Comparison of ENCODE assay signal across 8 cellular contexts in the genomic region with DNA sequence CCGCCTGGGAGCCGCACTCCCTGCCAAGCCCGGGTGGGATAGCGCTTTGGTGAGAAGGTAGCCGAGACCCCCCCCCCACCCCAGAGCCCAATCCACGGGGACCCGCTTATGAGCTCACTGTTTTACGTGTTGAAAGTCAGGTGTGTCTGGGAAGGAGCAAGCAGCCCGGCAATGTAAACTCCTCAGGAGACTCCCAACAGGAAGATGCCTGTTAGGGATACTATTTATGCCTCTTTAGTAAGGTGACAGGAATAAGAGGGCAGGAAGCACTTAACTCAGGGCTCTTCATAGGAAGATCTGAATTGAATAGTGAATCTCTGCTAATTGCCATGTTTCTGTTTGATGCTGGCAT. TPM values are rescaled to one million over a fixed set of nuclear protein-coding genes. Genes with fewer than 3 reads are reported as not detected.
DNase-seq lines count a peak whose midpoint lies in the region; ATAC-seq and TF ChIP-seq lines count a peak whose summit lies in the region.

No MANE protein-coding gene starts in this region.

- H3K79me2 ChIP-seq in H9 (ENCODE audit: insufficient read depth, low read length) (no peaks in the 10 kb centered on the region), SK-N-SH (ENCODE audit: insufficient read depth) (peaks cover 58% of the 10 kb centered on the region)

- H2AFZ ChIP-seq in H9 (ENCODE audit: low read length) (no peak overlapping the region), SK-N-SH (ENCODE audit: low read depth) (peak overlapping the region; percentile 57)

- H3K27me3 Mint-ChIP-seq in H9 (ENCODE audit: low read depth) = peaks cover 53% of the 10 kb centered on the region
- H3K27me3 Mint-ChIP-seq in CD4-positive, alpha-beta T cell = peaks cover 47% of the 10 kb centered on the region

- peaks cover 27% of the 10 kb centered on the region for H3F3A ChIP-seq in SK-N-SH (replicated peaks; ENCODE audit: insufficient read depth)

- no peak overlapping the region for H2BK120ac ChIP-seq in H9 (ENCODE audit: low read depth, low read length, poor library complexity, severe bottlenecking)

- ATAC-seq in CD4-positive, alpha-beta T cell (ENCODE audit: poor library complexity) = no peak
- no peak for ATAC-seq in HG03378 (IDR thresholded peaks at IDR 0.05; ENCODE audit: unreplicated experiment)

- H3K4ac ChIP-seq in H9 (ENCODE audit: low read depth, low read length) = no peak overlapping the region

- H3K9me3 ChIP-seq in H9 (ENCODE audit: control insufficient read depth, low read depth, low read length) (no peaks in the 10 kb centered on the region), SK-N-SH (no peaks in the 10 kb centered on the region), skeletal muscle tissue (ENCODE audit: control insufficient read depth in 3 of 3, low read length in 3 of 3) (no peaks in the 10 kb centered on the region)
- H3K9me3 ChIP-seq in CD4-positive, alpha-beta T cell (ENCODE audit: control insufficient read depth, low read length) = no peaks in the 10 kb centered on the region

- H2BK20ac ChIP-seq in H9 (ENCODE audit: low read depth, low read length, poor library complexity, severe bottlenecking) = no peak overlapping the region

- no peak overlapping the region for H4K91ac ChIP-seq in H9 (ENCODE audit: insufficient read length, low read depth, low read length)

- 0 out of 2 replicates have a peak, but pooled peaks cover 4% of the 10 kb centered on the region for H3K4me1 ChIP-seq in H9 (ENCODE audit: insufficient read depth, low read length)
- H3K4me1 ChIP-seq in SK-N-SH (ENCODE audit: control insufficient read depth in 1 of 2, insufficient read depth in 2 of 2, low read depth in 1 of 2, low read length in 1 of 2) = peaks cover 28 to 36% of the 10 kb centered on the region in 2 experiments
- H3K4me1 ChIP-seq in skeletal muscle tissue (ENCODE audit: control insufficient read depth in 3 of 3, insufficient read depth in 3 of 3, low read length in 3 of 3) = peaks cover 10 to 19% (median 18%) of the 10 kb centered on the region in 3 donors

- no peak overlapping the region for H2AK5ac ChIP-seq in H9 (ENCODE audit: insufficient read length, low read length)

- H3K9me2 ChIP-seq in SK-N-SH = no peaks in the 10 kb centered on the region

- no peak for TF ChIP-seq EP300 in SK-N-SH (IDR thresholded peaks at IDR 0.05; ENCODE audit: borderline replicate concordance in 1 of 2, low read depth in 1 of 2, low read length in 1 of 2)

- H3K79me1 ChIP-seq in H9 (ENCODE audit: insufficient read depth, low read depth, low read length, poor library complexity, severe bottlenecking) = no peaks in the 10 kb centered on the region

- H3K23ac ChIP-seq in H9 (ENCODE audit: insufficient read length, low read depth, low read length) = no peak overlapping the region

- peaks cover 26 to 27% of the 10 kb centered on the region in 2 experiments for H3K4me1 Mint-ChIP-seq in H9
- H3K4me1 Mint-ChIP-seq in CD4-positive, alpha-beta T cell (ENCODE audit: low read depth) = no peaks in the 10 kb centered on the region

- H4K5ac ChIP-seq in H9 (ENCODE audit: insufficient read length, low read depth, low read length) = no peak overlapping the region

- CTCF ChIA-PET in SK-N-SH (lab: Yijun Ruan, JAX) = interaction anchor here (0.7 to 10.6 kb wide), 6 partner anchors 9 to 53 kb away, joined by 3 to 148 read pairs (median 9); no protein-coding TSS in a partner anchor
- CTCF ChIA-PET in CD4-positive, alpha-beta T cell (lab: Charles Lee) = no interaction called here

- TF ChIP-seq RAD21 in SK-N-SH (IDR thresholded peaks at IDR 0.05; ENCODE audit: low read length) = no peak

- POLR2A ChIA-PET in SK-N-SH (lab: Yijun Ruan, JAX) = interaction anchor here (0.5 to 1.9 kb wide), 3 partner anchors 10 to 206 kb away, joined by 3 to 7 read pairs (median 4); no protein-coding TSS in a partner anchor
- POLR2A ChIA-PET in CD4-positive, alpha-beta T cell (lab: Charles Lee) = no interaction called here

- H4K8ac ChIP-seq in H9 (replicated peaks; ENCODE audit: insufficient read length, low read depth, low read length) = no peak overlapping the region

- H3K27ac ChIP-seq in H9 (ENCODE audit: insufficient read length, low read depth, low read length) (no peak overlapping the region), SK-N-SH (ENCODE audit: low read depth in 2 of 2, low read length in 1 of 2) (peak overlapping the region in 1 of 2 experiments; percentile 80; a peak in 3 of 4 replicates), skeletal muscle tissue (ENCODE audit: low read depth, low read length) (no peak overlapping the region)
- H3K27ac ChIP-seq in CD4-positive, alpha-beta T cell (ENCODE audit: low read depth, low read length) = no peak overlapping the region

- peaks cover 5% of the 10 kb centered on the region for H3K23me2 ChIP-seq in H9 (ENCODE audit: insufficient read length, low read depth, low read length, poor library complexity, severe bottlenecking)

- H3K36me3 ChIP-seq in SK-N-SH (replicated peaks in 1 of 2; ENCODE audit: control insufficient read depth in 1 of 2, insufficient read depth in 2 of 2, low read length in 1 of 2) (peaks cover 0 to 3% of the 10 kb centered on the region in 2 experiments), skeletal muscle tissue (ENCODE audit: control insufficient read depth in 3 of 3, insufficient read depth in 3 of 3, low read length in 3 of 3) (peaks cover 0 to 2% (median 0%) of the 10 kb centered on the region in 3 donors)

- H4K20me1 ChIP-seq in H9 (ENCODE audit: control insufficient read depth, insufficient read depth, insufficient read length) (no peaks in the 10 kb centered on the region), SK-N-SH (ENCODE audit: insufficient read depth) (no peaks in the 10 kb centered on the region)

- no peak overlapping the region for H3K14ac ChIP-seq in H9 (ENCODE audit: insufficient read depth, low read length)

- H3T11ph ChIP-seq in H9 (ENCODE audit: low read length) = no peak overlapping the region

- no CpG with 5 or more reads among the region's 9 CpGs for WGBS in H9 (ENCODE audit: extremely low coverage, insufficient read length, low lambda C conversion rate)
- WGBS in SK-N-SH (ENCODE audit: low lambda C conversion rate) = 0% methylated on average over 3 of the region's 9 CpGs

- intact Hi-C loops in CD4-positive, alpha-beta T cell (cut with DNase I, micrococcal nuclease) = loop anchor here in 1 of 2 experiments (5.0 kb wide), 1 partner anchor 243 kb away; no protein-coding TSS in a partner anchor

- H3K18ac ChIP-seq in H9 (ENCODE audit: insufficient read length, low read depth, low read length) = no peak overlapping the region

- TF ChIP-seq CTCF in H9 (conservative IDR thresholded peaks at IDR 0.05) = no peak
- TF ChIP-seq CTCF in SK-N-SH (IDR thresholded peaks at IDR 0.05) = no peak
- TF ChIP-seq CTCF in foreskin fibroblast (IDR thresholded peaks at IDR 0.05; ENCODE audit: low read depth, low read length) = no peak
- no peak for TF ChIP-seq CTCF in CD4-positive, alpha-beta T cell (IDR thresholded peaks at IDR 0.05)

- peak overlapping the region; percentile 61 for H3K4me2 ChIP-seq in H9 (ENCODE audit: insufficient read depth, insufficient read length, low read length)
- peak overlapping the region; percentile 92 for H3K4me2 ChIP-seq in SK-N-SH

- H3K9ac ChIP-seq in H9 (ENCODE audit: extremely low read depth, insufficient read length, low read length) (no peak overlapping the region), SK-N-SH (peak overlapping the region; percentile 52), skeletal muscle tissue (ENCODE audit: low read depth in 1 of 3, low read length in 3 of 3) (peak overlapping the region in 1 of 3 donors; percentile 40)

- no peak overlapping the region for H3K27ac Mint-ChIP-seq in H9
- H3K27ac Mint-ChIP-seq in CD4-positive, alpha-beta T cell = no peak overlapping the region

- H3K27me3 ChIP-seq in H9 (ENCODE audit: insufficient read depth, low read length) (peaks cover 3% of the 10 kb centered on the region; the same call in 1 of the 2 replicates), SK-N-SH (ENCODE audit: insufficient read depth) (no peaks in the 10 kb centered on the region), skeletal muscle tissue (ENCODE audit: control insufficient read depth in 3 of 3, insufficient read depth in 3 of 3, low read length in 3 of 3) (peaks cover 3 to 30% (median 17%) of the 10 kb centered on the region in 3 donors)
- peaks cover 31% of the 10 kb centered on the region for H3K27me3 ChIP-seq in CD4-positive, alpha-beta T cell (ENCODE audit: control insufficient read depth, insufficient read depth, low read length)

- no peaks in the 10 kb centered on the region for H3K9me3 Mint-ChIP-seq in H9
- no peaks in the 10 kb centered on the region for H3K9me3 Mint-ChIP-seq in CD4-positive, alpha-beta T cell

- H3K4me3 Mint-ChIP-seq in H9 = peak overlapping the region; percentile 63 to 64; a peak in 4 of 5 replicates
- H3K4me3 Mint-ChIP-seq in CD4-positive, alpha-beta T cell = no peak overlapping the region

- no peak for DNase-seq in H9
- DNase-seq in SK-N-SH = no peak
- DNase-seq in foreskin fibroblast = no peak
- no peak for DNase-seq in CD4-positive, alpha-beta T cell
- no peak for DNase-seq in cerebellar nuclear complex (lab: John Stamatoyannopoulos, UW)
- DNase-seq in T-helper 1 cell = no peak

- H3K36me3 Mint-ChIP-seq in H9 (ENCODE audit: insufficient read depth in 1 of 3, low read depth in 3 of 3) = no peaks in the 10 kb centered on the region
- no peaks in the 10 kb centered on the region for H3K36me3 Mint-ChIP-seq in CD4-positive, alpha-beta T cell (ENCODE audit: low read depth)

- no peak overlapping the region for H2BK5ac ChIP-seq in H9 (ENCODE audit: insufficient read length, low read length)

- H3K4me3 ChIP-seq in SK-N-SH (ENCODE audit: low read depth in 2 of 2, low read length in 1 of 2) (peak overlapping the region; percentile 53 to 76), foreskin fibroblast (ENCODE audit: low read depth in 1 of 2, low read length in 2 of 2) (peak overlapping the region; percentile 57 to 80), skeletal muscle tissue (ENCODE audit: low read length in 3 of 3) (peak overlapping the region; percentile 56 to 70 (median 59))

- H2BK12ac ChIP-seq in H9 (ENCODE audit: insufficient read length, low read depth, low read length) = no peak overlapping the region

- H2BK15ac ChIP-seq in H9 (ENCODE audit: low read depth, low read length) = no peak overlapping the region

- H3K56ac ChIP-seq in H9 (ENCODE audit: insufficient read length, low read depth, low read length) = no peak overlapping the region

TF ChIP-seq in SK-N-SH, 30 proteins besides CTCF, POLR2A, EP300 and RAD21 (continues in another document):
- TF ChIP-seq CHD2 (IDR thresholded peaks at IDR 0.05; ENCODE audit: low read length, partially characterized antibody) (no peak), NFIC (IDR thresholded peaks at IDR 0.05; ENCODE audit: borderline replicate concordance) (no peak), YY1 (IDR thresholded peaks at IDR 0.05; ENCODE audit: low read depth) (no peak), FOSL2 (IDR thresholded peaks at IDR 0.05; ENCODE audit: borderline replicate concordance, low read depth) (no peak), FOXM1 (IDR thresholded peaks at IDR 0.05; ENCODE audit: low read depth) (no peak), FOXJ3 (CRISPR knock-in tag; IDR thresholded peaks at IDR 0.05) (no peak)

RNA-seq across cellular contexts. Expression of a gene that starts 0.4 kb away (rescaled TPM):
- total RNA-seq in H9 (2021) (6.9 and 7.4 TPM in 2 replicates), skeletal muscle tissue (1.0 TPM)
- 12.4 and 13.8 TPM in 2 replicates for polyA plus RNA-seq in SK-N-SH (2012; rRNA removed)
- polyA plus RNA-seq in SK-N-SH (2012; cell fraction: cytosol; rRNA removed) = 9.9 and 11.6 TPM in 2 replicates
- 35.6 and 42.2 TPM in 2 replicates for polyA plus RNA-seq in SK-N-SH (2012; cell fraction: nucleus; rRNA removed)
- not detected for total RNA-seq in CD4-positive, alpha-beta T cell
